21 cellular contexts compared by ENCODE assay signal in genomic region chrY:7419165-7419564, GRCh38.
"Had no signal": no experiment of that assay in that cellular context is flagged by ENCODE, and none has a peak within 500 bp of the region (broad histone marks: within the 10 kb centered on the region; RNA-seq: fewer than 3 reads in every experiment).

No MANE protein-coding gene starts in this region.

- H3K36me3 Mint-ChIP-seq: naive thymus-derived CD4-positive, alpha-beta T cell; type B pancreatic cell had no signal

- H3K9me3 ChIP-seq: gastrocnemius medialis, lower lobe of right lung, psoas muscle, sigmoid colon, spleen, stomach, testis, tibial artery had no signal

- H3K27ac Mint-ChIP-seq: naive thymus-derived CD4-positive, alpha-beta T cell; nephron; type B pancreatic cell had no signal

- DNase-seq: cortex of kidney; dorsolateral prefrontal cortex; effector CD4-positive, alpha-beta T cell; gastrocnemius medialis; head of caudate nucleus; left ventricle myocardium superior; lower lobe of right lung; naive thymus-derived CD4-positive, alpha-beta T cell; nucleus accumbens; psoas muscle; right cardiac atrium; sigmoid colon; spleen; stimulated activated CD4-positive, alpha-beta T cell treated with anti-CD3 and anti-CD28 coated beads, Interleukin-2, amount 100 ng/mL, for 48 hours; stimulated activated naive CD4-positive, alpha-beta T cell; stomach; testis; tibial artery had no signal

- H3K36me3 ChIP-seq: gastrocnemius medialis, lower lobe of right lung, sigmoid colon, spleen, stomach, tibial artery had no signal

- H3K4me1 ChIP-seq: gastrocnemius medialis, lower lobe of right lung, psoas muscle, sigmoid colon, spleen, stomach, testis, tibial artery had no signal

- H3K4me3 Mint-ChIP-seq: naive thymus-derived CD4-positive, alpha-beta T cell; nephron; type B pancreatic cell had no signal

- H3K27me3 ChIP-seq: dorsolateral prefrontal cortex, gastrocnemius medialis, sigmoid colon, spleen, stomach, testis, tibial artery had no signal

- H3K27me3 Mint-ChIP-seq: naive thymus-derived CD4-positive, alpha-beta T cell; type B pancreatic cell had no signal

- ATAC-seq: gastrocnemius medialis; left ventricle myocardium superior; lower lobe of right lung; naive thymus-derived CD4-positive, alpha-beta T cell; psoas muscle; right cardiac atrium had no signal

- H3K4me3 ChIP-seq: dorsolateral prefrontal cortex, gastrocnemius medialis, lower lobe of right lung, psoas muscle, sigmoid colon, skin epidermis, spleen, stomach, testis, tibial artery had no signal

- H3K27ac ChIP-seq: dorsolateral prefrontal cortex, gastrocnemius medialis, lower lobe of right lung, psoas muscle, sigmoid colon, skin epidermis, spleen, stomach, testis, tibial artery had no signal

- H3K9me3 Mint-ChIP-seq: nephron, type B pancreatic cell had no signal

- H3K4me1 Mint-ChIP-seq: naive thymus-derived CD4-positive, alpha-beta T cell; nephron had no signal
